ENCODE assay signal across 24 cellular contexts in genomic region chr4:169278669-169279068, GRCh38.
"Had no signal": no experiment of that assay in that cellular context is flagged by ENCODE, and none has a peak within 500 bp of the region (broad histone marks: within the 10 kb centered on the region; RNA-seq: fewer than 3 reads in every experiment).

No MANE protein-coding gene starts in this region.

- H3K36me3 Mint-ChIP-seq: activated naive CD4-positive, alpha-beta T cell treated with anti-CD3 and anti-CD28 coated beads, Interleukin-2, amount 10 ng/mL, durations not matched to agents 7 days and 5 days; activated naive CD8-positive, alpha-beta T cell treated with anti-CD3 and anti-CD28 coated beads for 36 hours had no signal

- ATAC-seq: activated CD8-positive, alpha-beta T cell treated with anti-CD3 and anti-CD28 coated beads for 36 hours; activated T-cell treated with anti-CD3 and anti-CD28 coated beads, Interleukin-2, amount 50 U/mL, for 72 hours; T-helper 17 cell had no signal

- DNase-seq: activated CD4-positive, CD25-positive, alpha-beta regulatory T cell; activated CD8-positive, alpha-beta memory T cell treated with anti-CD3 and anti-CD28 coated beads, Interleukin-2, amount 50 U/mL, for 4 hours; activated CD8-positive, alpha-beta T cell treated with anti-CD3 and anti-CD28 coated beads for 36 hours; activated gamma-delta T cell treated with Interleukin-2 at 50 U/mL for 16 hours; activated naive CD4-positive, alpha-beta T cell treated with anti-CD3 and anti-CD28 coated beads, Interleukin-2, amount 10 ng/mL, durations not matched to agents 7 days and 5 days; activated naive CD8-positive, alpha-beta T cell treated with anti-CD3 and anti-CD28 coated beads for 36 hours; activated T-cell treated with anti-CD3 and anti-CD28 coated beads, Interleukin-2, amount 50 U/mL, for 72 hours; anterior cingulate cortex; caudate nucleus; Kasumi-1; KBM-7; NCI-H1092; NCI-H1417; NCI-H1694; NCI-H2029; NCI-H2107; NCI-H2171 treated with DMSO at 0.1 percent for 48 hours; NCI-H226; SHP77; T-helper 17 cell; T-helper 9 cell had no signal

- H3K4me3 Mint-ChIP-seq: activated CD8-positive, alpha-beta T cell treated with anti-CD3 and anti-CD28 coated beads for 36 hours; activated naive CD4-positive, alpha-beta T cell treated with anti-CD3 and anti-CD28 coated beads, Interleukin-2, amount 10 ng/mL, durations not matched to agents 7 days and 5 days; activated naive CD8-positive, alpha-beta T cell treated with anti-CD3 and anti-CD28 coated beads for 36 hours; activated T-cell treated with anti-CD3 and anti-CD28 coated beads, Interleukin-2, amount 50 U/mL, for 72 hours; T-helper 17 cell had no signal

- H3K27ac ChIP-seq: breast epithelium, SJSA1 had no signal

- H3K4me3 ChIP-seq: breast epithelium, SJSA1 had no signal

- H3K9me3 ChIP-seq: breast epithelium, SJSA1 had no signal

- H3K4me1 ChIP-seq: breast epithelium had no signal

- H3K27me3 ChIP-seq: breast epithelium, SJSA1 had no signal

- H3K27ac Mint-ChIP-seq: activated CD8-positive, alpha-beta T cell treated with anti-CD3 and anti-CD28 coated beads for 36 hours; activated naive CD4-positive, alpha-beta T cell treated with anti-CD3 and anti-CD28 coated beads, Interleukin-2, amount 10 ng/mL, durations not matched to agents 7 days and 5 days; activated naive CD8-positive, alpha-beta T cell treated with anti-CD3 and anti-CD28 coated beads for 36 hours; activated T-cell treated with anti-CD3 and anti-CD28 coated beads, Interleukin-2, amount 50 U/mL, for 72 hours; activated T-helper 2 cell treated with anti-CD3 and anti-CD28 coated beads, Interferon-gamma antibody, Interleukin-2, Interleukin-4, amounts not matched to agents 10 μg/mL and 5 μg/mL and 100 μg/mL, durations not matched to agents 14 hours and 24 hours and 36 hours; T-helper 17 cell had no signal

- H3K9me3 Mint-ChIP-seq: activated CD8-positive, alpha-beta T cell treated with anti-CD3 and anti-CD28 coated beads for 36 hours; activated naive CD4-positive, alpha-beta T cell treated with anti-CD3 and anti-CD28 coated beads, Interleukin-2, amount 10 ng/mL, durations not matched to agents 7 days and 5 days; activated naive CD8-positive, alpha-beta T cell treated with anti-CD3 and anti-CD28 coated beads for 36 hours; activated T-cell treated with anti-CD3 and anti-CD28 coated beads, Interleukin-2, amount 50 U/mL, for 72 hours; activated T-helper 2 cell treated with anti-CD3 and anti-CD28 coated beads, Interferon-gamma antibody, Interleukin-2, Interleukin-4, amounts not matched to agents 10 μg/mL and 5 μg/mL and 100 μg/mL, durations not matched to agents 14 hours and 24 hours and 36 hours had no signal

- H3K36me3 ChIP-seq: breast epithelium, SJSA1 had no signal

- H3K4me1 Mint-ChIP-seq: activated naive CD8-positive, alpha-beta T cell treated with anti-CD3 and anti-CD28 coated beads for 36 hours; T-helper 17 cell had no signal
